8 cellular contexts compared by ENCODE assay signal in the genomic region with DNA sequence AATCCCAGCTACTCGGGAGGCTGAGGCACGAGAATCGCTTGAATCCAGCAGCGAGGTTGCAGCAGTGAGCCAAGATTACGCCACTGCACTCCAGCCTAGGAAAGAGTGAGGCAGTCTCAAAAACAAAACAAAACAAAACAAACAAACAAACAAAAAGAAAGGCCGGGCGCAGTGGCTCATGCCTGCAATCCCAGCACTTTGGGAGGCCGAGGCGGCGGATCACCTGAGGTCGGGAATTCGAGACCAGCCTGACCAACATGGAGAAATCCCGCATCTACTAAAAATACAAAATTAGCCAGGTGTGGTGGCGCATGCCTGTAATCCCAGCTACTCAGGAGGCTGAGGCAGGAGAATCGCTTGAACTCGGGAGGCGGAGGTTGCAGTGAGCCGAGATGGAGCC. TPM values are rescaled to one million over a fixed set of nuclear protein-coding genes. Genes with fewer than 3 reads are reported as not detected.
DNase-seq lines count a peak whose midpoint lies in the region; ATAC-seq and TF ChIP-seq lines count a peak whose summit lies in the region.
"Not testable (repeated sequence)": the region's sequence is repeated elsewhere in the genome, so short reads cannot be mapped to it uniquely, and the experiment has no call there.

No MANE protein-coding gene starts in this region.

- not testable (repeated sequence) for H3F3A ChIP-seq in SK-N-SH (replicated peaks; ENCODE audit: insufficient read depth)

- H3K9me3 ChIP-seq in CD8-positive, alpha-beta memory T cell (ENCODE audit: low read length); SK-N-SH; effector memory CD4-positive, alpha-beta T cell (ENCODE audit: control insufficient read depth, low read length); psoas muscle; transverse colon: not testable (repeated sequence)

- CTCF ChIA-PET in CD8-positive, alpha-beta memory T cell (lab: Charles Lee), result interaction anchor here (1.2 to 2.0 kb wide), 2 partner anchors 22 to 54 kb away, joined by 4 to 6 read pairs; no protein-coding TSS in a partner anchor
- CTCF ChIA-PET in SK-N-SH (lab: Yijun Ruan, JAX), result interaction anchor here (2.0 kb wide), 1 partner anchor 54 kb away, joined by 7 read pairs; no protein-coding TSS in a partner anchor
- CTCF ChIA-PET in activated CD8-positive, alpha-beta T cell treated with anti-CD3 and anti-CD28 coated beads for 36 hours (lab: Charles Lee), result interaction anchor here (1.4 to 2.0 kb wide), 2 partner anchors 26 to 43 kb away, joined by 5 to 6 read pairs; no protein-coding TSS in a partner anchor

- peaks cover 80% of the 10 kb centered on the region for H4K20me1 ChIP-seq in SK-N-SH (ENCODE audit: insufficient read depth)

- TF ChIP-seq RAD21 in SK-N-SH (IDR thresholded peaks at IDR 0.05; ENCODE audit: low read length), result not testable (repeated sequence)

- TF ChIP-seq CTCF in SK-N-SH (IDR thresholded peaks at IDR 0.05); activated CD8-positive, alpha-beta T cell treated with anti-CD3 and anti-CD28 coated beads for 36 hours (IDR thresholded peaks at IDR 0.05); psoas muscle (IDR thresholded peaks at IDR 0.05); transverse colon (IDR thresholded peaks at IDR 0.05): not testable (repeated sequence)

- TF ChIP-seq EP300 in SK-N-SH (IDR thresholded peaks at IDR 0.05; ENCODE audit: borderline replicate concordance in 1 of 2, low read depth in 1 of 2, low read length in 1 of 2); transverse colon (IDR thresholded peaks at IDR 0.05; ENCODE audit: low read depth): not testable (repeated sequence)

- peak in 1 of 5 donors; percentile 21 for DNase-seq in CD8-positive, alpha-beta memory T cell
- not testable (repeated sequence) for DNase-seq in SK-N-SH; activated CD8-positive, alpha-beta T cell treated with anti-CD3 and anti-CD28 coated beads for 36 hours; effector memory CD4-positive, alpha-beta T cell; psoas muscle; transverse colon
- DNase-seq in mesenteric fat pad (ENCODE audit: low spot score), result peak; percentile 57

- not testable (repeated sequence) for H3K9me3 Mint-ChIP-seq in CD8-positive, alpha-beta memory T cell; activated CD8-positive, alpha-beta T cell treated with anti-CD3 and anti-CD28 coated beads for 36 hours; activated naive CD4-positive, alpha-beta T cell treated with anti-CD3 and anti-CD28 coated beads, Interleukin-2, amount 50 U/mL, for 24 hours

- peaks cover 0 to 73% (median 10%) of the 10 kb centered on the region in 3 donors for H3K36me3 Mint-ChIP-seq in CD8-positive, alpha-beta memory T cell
- H3K36me3 Mint-ChIP-seq in activated CD8-positive, alpha-beta T cell treated with anti-CD3 and anti-CD28 coated beads for 36 hours (ENCODE audit: low read depth), result peaks cover 84% of the 10 kb centered on the region
- peaks cover 29% of the 10 kb centered on the region for H3K36me3 Mint-ChIP-seq in activated naive CD4-positive, alpha-beta T cell treated with anti-CD3 and anti-CD28 coated beads, Interleukin-2, amount 50 U/mL, for 24 hours

- TF ChIP-seq POLR2A in transverse colon (IDR thresholded peaks at IDR 0.05), result not testable (repeated sequence)

- H3K4me3 ChIP-seq in CD8-positive, alpha-beta memory T cell (ENCODE audit: low read length), result peak overlapping the region; percentile 35
- H3K4me3 ChIP-seq in SK-N-SH (ENCODE audit: low read depth in 2 of 2, low read length in 1 of 2); transverse colon: not testable (repeated sequence)
- H3K4me3 ChIP-seq in effector memory CD4-positive, alpha-beta T cell (ENCODE audit: insufficient read depth, low read depth, low read length, poor library complexity, severe bottlenecking), result peak overlapping the region; percentile 83
- peak overlapping the region; percentile 77 for H3K4me3 ChIP-seq in psoas muscle

- intact Hi-C loops in activated CD8-positive, alpha-beta T cell treated with anti-CD3 and anti-CD28 coated beads for 36 hours (cut with micrococcal nuclease); transverse colon (cut with DNase I; ENCODE audit: low total_unique reads): not testable (repeated sequence)
- intact Hi-C loops in psoas muscle (cut with DNase I), result loop anchor here in 1 of 2 donors (5.0 kb wide), 1 partner anchor 37 kb away; the partner anchor contains the start of gene TWF2

- H3K27me3 ChIP-seq in CD8-positive, alpha-beta memory T cell (ENCODE audit: insufficient read depth, low read length, poor library complexity, severe bottlenecking); SK-N-SH (ENCODE audit: insufficient read depth); effector memory CD4-positive, alpha-beta T cell (replicated peaks; ENCODE audit: control insufficient read depth, insufficient read depth, low read length, poor library complexity, severe bottlenecking); psoas muscle (ENCODE audit: insufficient read depth in 3 of 3, low read length in 2 of 3); transverse colon: not testable (repeated sequence)

- peak overlapping the region; percentile 89 to 100 (median 95) for H3K4me3 Mint-ChIP-seq in CD8-positive, alpha-beta memory T cell
- H3K4me3 Mint-ChIP-seq in activated CD8-positive, alpha-beta T cell treated with anti-CD3 and anti-CD28 coated beads for 36 hours, result peak overlapping the region; percentile 99
- H3K4me3 Mint-ChIP-seq in activated naive CD4-positive, alpha-beta T cell treated with anti-CD3 and anti-CD28 coated beads, Interleukin-2, amount 50 U/mL, for 24 hours, result peak overlapping the region; percentile 99

- not testable (repeated sequence) for H3K9me2 ChIP-seq in SK-N-SH

- H3K27me3 Mint-ChIP-seq in CD8-positive, alpha-beta memory T cell; activated CD8-positive, alpha-beta T cell treated with anti-CD3 and anti-CD28 coated beads for 36 hours; activated naive CD4-positive, alpha-beta T cell treated with anti-CD3 and anti-CD28 coated beads, Interleukin-2, amount 50 U/mL, for 24 hours: not testable (repeated sequence)

- H3K79me2 ChIP-seq in SK-N-SH (ENCODE audit: insufficient read depth), result peaks cover 91% of the 10 kb centered on the region

- not testable (repeated sequence) for H3K9ac ChIP-seq in SK-N-SH

- H3K27ac ChIP-seq in CD8-positive, alpha-beta memory T cell (ENCODE audit: low read depth, low read length), result peak overlapping the region; percentile 84
- not testable (repeated sequence) for H3K27ac ChIP-seq in SK-N-SH (ENCODE audit: low read depth in 2 of 2, low read length in 1 of 2)
- H3K27ac ChIP-seq in effector memory CD4-positive, alpha-beta T cell (ENCODE audit: insufficient read depth, low read length, poor library complexity, severe bottlenecking), result peak overlapping the region; percentile 87
- peak overlapping the region; percentile 93 for H3K27ac ChIP-seq in psoas muscle
- H3K27ac ChIP-seq in transverse colon, result peak overlapping the region; percentile 97 to 99 (median 98)

- in situ Hi-C loops in transverse colon (cut with MboI; ENCODE audit: low pct_ligation_motif_present in 1 of 4, low pct_unique_long_range_greater_than_20kb in 1 of 4, low sequenced_read_pairs in 3 of 4), result not testable (repeated sequence)

- ATAC-seq in activated CD8-positive, alpha-beta T cell treated with anti-CD3 and anti-CD28 coated beads for 36 hours; psoas muscle: not testable (repeated sequence)

- 95% methylated on average over 18 of the region's 18 CpGs for WGBS in SK-N-SH (ENCODE audit: low lambda C conversion rate)
- WGBS in psoas muscle, 3 donors, result 85 to 93% (median 89%) methylated on average over 18 of the region's 18 CpGs
- WGBS in transverse colon (ENCODE audit: low coverage in 1 of 2), 2 donors, result 91 to 98% methylated on average over 9 to 18 of the region's 18 CpGs

- 0 out of 2 replicates have a peak overlapping the region, but pooled peaks have one; percentile 96 for H3K4me2 ChIP-seq in SK-N-SH

- H2AFZ ChIP-seq in SK-N-SH (ENCODE audit: low read depth), result not testable (repeated sequence)

- H3K36me3 ChIP-seq in CD8-positive, alpha-beta memory T cell (ENCODE audit: insufficient read depth, low read length); effector memory CD4-positive, alpha-beta T cell (ENCODE audit: control insufficient read depth, insufficient read depth, low read length); transverse colon: not testable (repeated sequence)
- H3K36me3 ChIP-seq in SK-N-SH (replicated peaks in 1 of 2; ENCODE audit: control insufficient read depth in 1 of 2, insufficient read depth in 2 of 2, low read length in 1 of 2) (peaks cover 15 to 35% of the 10 kb centered on the region in 2 experiments), psoas muscle (ENCODE audit: insufficient read depth in 1 of 2, low read depth in 1 of 2) (peaks cover 5 to 30% of the 10 kb centered on the region in 2 donors)

- POLR2A ChIA-PET in CD8-positive, alpha-beta memory T cell (lab: Charles Lee); SK-N-SH (lab: Yijun Ruan, JAX): not testable (repeated sequence)
- POLR2A ChIA-PET in activated CD8-positive, alpha-beta T cell treated with anti-CD3 and anti-CD28 coated beads for 36 hours (lab: Charles Lee), result interaction anchor here (1.3 to 31.0 kb wide), 3 partner anchors 16 to 40 kb away, joined by 5 to 949 read pairs (median 65); partner anchors contain the start of genes PPM1M, TLR9 and TWF2

- H3K4me1 Mint-ChIP-seq in CD8-positive, alpha-beta memory T cell, result peaks cover 63 to 82% (median 72%) of the 10 kb centered on the region in 3 donors
- H3K4me1 Mint-ChIP-seq in activated CD8-positive, alpha-beta T cell treated with anti-CD3 and anti-CD28 coated beads for 36 hours (ENCODE audit: low read depth), result peaks cover 51% of the 10 kb centered on the region
- H3K4me1 Mint-ChIP-seq in activated naive CD4-positive, alpha-beta T cell treated with anti-CD3 and anti-CD28 coated beads, Interleukin-2, amount 50 U/mL, for 24 hours, result peaks cover 70% of the 10 kb centered on the region

- peak overlapping the region; percentile 85 to 99 (median 93) for H3K27ac Mint-ChIP-seq in CD8-positive, alpha-beta memory T cell
- H3K27ac Mint-ChIP-seq in activated CD8-positive, alpha-beta T cell treated with anti-CD3 and anti-CD28 coated beads for 36 hours, result peak overlapping the region; percentile 96
- H3K27ac Mint-ChIP-seq in activated naive CD4-positive, alpha-beta T cell treated with anti-CD3 and anti-CD28 coated beads, Interleukin-2, amount 50 U/mL, for 24 hours, result peak overlapping the region; percentile 95

- H3K4me1 ChIP-seq in CD8-positive, alpha-beta memory T cell (ENCODE audit: insufficient read depth, low read length), result peaks cover 62% of the 10 kb centered on the region
- H3K4me1 ChIP-seq in SK-N-SH (ENCODE audit: control insufficient read depth in 1 of 2, insufficient read depth in 2 of 2, low read depth in 1 of 2, low read length in 1 of 2) (peaks cover 10 to 11% of the 10 kb centered on the region in 2 experiments; a peak in 3 of 4 replicates), psoas muscle (peaks cover 70% of the 10 kb centered on the region), transverse colon (peaks cover 29 to 85% (median 59%) of the 10 kb centered on the region in 4 donors)
- H3K4me1 ChIP-seq in effector memory CD4-positive, alpha-beta T cell (ENCODE audit: control insufficient read depth, insufficient read depth, low read length, poor library complexity, severe bottlenecking), result peaks cover 39% of the 10 kb centered on the region

RNA-seq across cellular contexts. Expression of gene WDR82, which starts 3.7 kb away (rescaled TPM):
- 100 to 1,000 TPM; 133 to 140 TPM for total RNA-seq in CD8-positive, alpha-beta memory T cell
- polyA plus RNA-seq in CD8-positive, alpha-beta memory T cell, result 133 TPM
- polyA plus RNA-seq in SK-N-SH (2012; rRNA removed) (41.2 and 57.8 TPM in 2 replicates), psoas muscle (10 to 100 TPM; 46.1 to 96.7 (median 53.4) TPM)
- polyA plus RNA-seq in SK-N-SH (2012; cell fraction: cytosol; rRNA removed), result 55.6 and 67.2 TPM in 2 replicates
- polyA plus RNA-seq in SK-N-SH (2012; cell fraction: nucleus; rRNA removed), result 11.1 and 24.5 TPM in 2 replicates
- total RNA-seq in activated CD8-positive, alpha-beta T cell treated with anti-CD3 and anti-CD28 coated beads for 36 hours, result 100 to 1,000 TPM; 103 to 105 TPM
- total RNA-seq in mesenteric fat pad (52.7 TPM), psoas muscle (10 to 100 TPM; 62.1 to 93.1 (median 85.5) TPM), transverse colon (10 to 100 TPM; 14.6 to 44.9 (median 40.8) TPM)

RNA-seq across cellular contexts. Expression of gene GLYCTK, which starts 12.8 kb away (rescaled TPM):
- total RNA-seq in CD8-positive, alpha-beta memory T cell, result 10 to 100 TPM; 21.2 to 21.4 TPM
- polyA plus RNA-seq in CD8-positive, alpha-beta memory T cell, result 9.7 TPM
- polyA plus RNA-seq in SK-N-SH (2012; rRNA removed) (16.8 and 18.8 TPM in 2 replicates), psoas muscle (10 to 100 TPM in 1 of 3 donors, 1 to 10 TPM in 2; 3.1 to 16.5 (median 4.2) TPM)
- polyA plus RNA-seq in SK-N-SH (2012; cell fraction: cytosol; rRNA removed), result 4.5 and 7.4 TPM in 2 replicates
- polyA plus RNA-seq in SK-N-SH (2012; cell fraction: nucleus; rRNA removed), result 76.2 and 100 TPM in 2 replicates
- 10 to 100 TPM; 21.6 to 21.9 TPM for total RNA-seq in activated CD8-positive, alpha-beta T cell treated with anti-CD3 and anti-CD28 coated beads for 36 hours
- total RNA-seq in mesenteric fat pad (14.1 TPM), psoas muscle (1 to 10 TPM; 3.0 to 7.2 (median 5.7) TPM), transverse colon (100 to 1,000 TPM in 1 of 4 donors, 10 to 100 TPM in 3; 43.7 to 118 (median 73.7) TPM)

RNA-seq across cellular contexts. Expression of gene PPM1M, which starts 29.2 kb away (rescaled TPM):
- total RNA-seq in CD8-positive, alpha-beta memory T cell, result 10 to 100 TPM; 56.6 to 60.8 TPM
- 81.8 TPM for polyA plus RNA-seq in CD8-positive, alpha-beta memory T cell
- polyA plus RNA-seq in SK-N-SH (2012; rRNA removed) (19.2 and 23.9 TPM in 2 replicates), psoas muscle (1 to 10 TPM; 2.5 to 3.3 (median 2.6) TPM)
- polyA plus RNA-seq in SK-N-SH (2012; cell fraction: cytosol; rRNA removed), result 11.7 and 15.6 TPM in 2 replicates
- 56.2 and 60.9 TPM in 2 replicates for polyA plus RNA-seq in SK-N-SH (2012; cell fraction: nucleus; rRNA removed)
- total RNA-seq in activated CD8-positive, alpha-beta T cell treated with anti-CD3 and anti-CD28 coated beads for 36 hours, result 100 to 1,000 TPM in 1 of 2 experiments, 10 to 100 TPM in 1; 94.3 to 100 TPM
- total RNA-seq in mesenteric fat pad (26.8 TPM), psoas muscle (1 to 10 TPM; 2.1 to 7.5 (median 3.9) TPM), transverse colon (1 to 10 TPM; 2.0 to 8.4 (median 6.2) TPM)

RNA-seq across cellular contexts. Expression of gene TWF2, which starts 35.8 kb away (rescaled TPM):
- 100 to 1,000 TPM in 1 of 2 experiments, 10 to 100 TPM in 1; 98.2 to 101 TPM for total RNA-seq in CD8-positive, alpha-beta memory T cell
- 138 TPM for polyA plus RNA-seq in CD8-positive, alpha-beta memory T cell
- 157 and 188 TPM in 2 replicates for polyA plus RNA-seq in SK-N-SH (2012; rRNA removed)
- 81.6 and 132 TPM in 2 replicates for polyA plus RNA-seq in SK-N-SH (2012; cell fraction: cytosol; rRNA removed)
- polyA plus RNA-seq in SK-N-SH (2012; cell fraction: nucleus; rRNA removed), result 125 and 150 TPM in 2 replicates
- total RNA-seq in activated CD8-positive, alpha-beta T cell treated with anti-CD3 and anti-CD28 coated beads for 36 hours, result 100 to 1,000 TPM; 137 TPM
- total RNA-seq in mesenteric fat pad, result 52.4 TPM
- 100 to 1,000 TPM in 3 of 4 donors, 10 to 100 TPM in 1; 74.9 to 224 (median 138) TPM for total RNA-seq in psoas muscle
- 100 to 1,000 TPM in 1 of 3 donors, 10 to 100 TPM in 2; 19.6 to 160 (median 74.6) TPM for polyA plus RNA-seq in psoas muscle
- 10 to 100 TPM; 29.9 to 82.7 (median 61.0) TPM for total RNA-seq in transverse colon

RNA-seq across cellular contexts. Expression of gene DNAH1, which starts 41.3 kb away (rescaled TPM):
- total RNA-seq in CD8-positive, alpha-beta memory T cell, result 1 to 10 TPM; 7.0 TPM
- 1.0 TPM for polyA plus RNA-seq in CD8-positive, alpha-beta memory T cell
- polyA plus RNA-seq in SK-N-SH (2012; rRNA removed) (5.1 and 6.7 TPM in 2 replicates), psoas muscle (1 to 10 TPM in 2 of 3 donors, under 1 TPM in 1; 0.77 to 1.8 (median 1.2) TPM)
- polyA plus RNA-seq in SK-N-SH (2012; cell fraction: cytosol; rRNA removed), result 1.2 and 1.4 TPM in 2 replicates
- polyA plus RNA-seq in SK-N-SH (2012; cell fraction: nucleus; rRNA removed), result 34.4 and 46.8 TPM in 2 replicates
- 10 to 100 TPM in 1 of 2 experiments, 1 to 10 TPM in 1; 9.2 to 10.2 TPM for total RNA-seq in activated CD8-positive, alpha-beta T cell treated with anti-CD3 and anti-CD28 coated beads for 36 hours
- total RNA-seq in mesenteric fat pad (9.9 TPM), psoas muscle (1 to 10 TPM; 2.4 to 4.1 (median 3.0) TPM), transverse colon (100 to 1,000 TPM in 1 of 4 donors, 10 to 100 TPM in 3; 17.6 to 102 (median 26.3) TPM)
